ENCODE assay signal across 9 cellular contexts in genomic region chr11:67561971-67562560, GRCh38. TPM values are rescaled to one million over a fixed set of nuclear protein-coding genes. Genes with fewer than 3 reads are reported as not detected.
DNase-seq lines count a peak whose midpoint lies in the region; ATAC-seq, FAIRE-seq and TF ChIP-seq lines count a peak whose summit lies in the region.
"Had no signal": no experiment of that assay in that cellular context is flagged by ENCODE, and none has a peak within 500 bp of the region (broad histone marks: within the 10 kb centered on the region; RNA-seq: fewer than 3 reads in every experiment).

No MANE protein-coding gene starts in this region.

- H3K9ac ChIP-seq in kidney (ENCODE audit: low read length in 2 of 2): peak overlapping the region in 1 of 2 donors; percentile 48

- TF ChIP-seq CTCF in GM12865 (IDR thresholded peaks at IDR 0.05; ENCODE audit: insufficient read depth, low read depth, low read length, missing control alignments) (no peak), kidney (IDR thresholded peaks at IDR 0.05; ENCODE audit: borderline replicate concordance, extremely low read depth, insufficient read depth) (no peak)

- no peak for FAIRE-seq in kidney (lab: Jason Lieb, UNC)

- intact Hi-C loops in kidney (cut with DNase I): no loop called here

- peak overlapping the region; percentile 87 to 88 for H3K27ac ChIP-seq in kidney (ENCODE audit: low read depth in 2 of 2, low read length in 2 of 2)

- H3K4me1 ChIP-seq in kidney (ENCODE audit: control insufficient read depth in 1 of 2, insufficient read depth in 1 of 2, low read depth in 1 of 2, low read length in 2 of 2): peaks cover 11 to 28% of the 10 kb centered on the region in 2 donors

- H3K36me3 ChIP-seq in kidney (ENCODE audit: control insufficient read depth in 1 of 2, insufficient read depth in 2 of 2, low read length in 2 of 2): no peaks in the 10 kb centered on the region

- H3K9me3 ChIP-seq in kidney (ENCODE audit: control insufficient read depth in 1 of 2, low read length in 2 of 2): no peaks in the 10 kb centered on the region

- peak; percentile 50 for ATAC-seq in GM21447 (IDR thresholded peaks at IDR 0.05; ENCODE audit: unreplicated experiment)
- peak; percentile 63 for ATAC-seq in HG03565 (IDR thresholded peaks at IDR 0.05; ENCODE audit: unreplicated experiment)

- DNase-seq in GM12865 (ENCODE audit: low read depth) (peak; percentile 88), kidney (no peak), DMS153 treated with DMSO at 0.1 percent for 48 hours (lab: John Stamatoyannopoulos, UW; ENCODE audit: unreplicated experiment) (no peak), EL (no peak)
- no peak for DNase-seq in activated CD4-positive, CD25-positive, alpha-beta regulatory T cell (lab: John Stamatoyannopoulos, UW)
- no peak for DNase-seq in activated naive CD4-positive, alpha-beta T cell (lab: John Stamatoyannopoulos, UW)

- H3K4me3 ChIP-seq in GM12865 (ENCODE audit: low read depth, low read length) (peak overlapping the region; percentile 19; the same call in 1 of the 2 replicates), kidney (ENCODE audit: low read length in 2 of 2) (peak overlapping the region in 1 of 2 donors; percentile 31)

RNA-seq across cellular contexts. Expression of gene GSTP1, which starts 21.5 kb away (rescaled TPM):
- total RNA-seq in kidney: 800 TPM
- 1,687 TPM for polyA plus RNA-seq in kidney (ENCODE audit: insufficient read depth, low read depth, low replicate concordance)

RNA-seq across cellular contexts. Expression of gene CABP2, which starts 38.8 kb away (rescaled TPM):
- not detected for total RNA-seq in kidney
- not detected for polyA plus RNA-seq in kidney (ENCODE audit: insufficient read depth, low read depth, low replicate concordance)
- total RNA-seq: RPMI7951 had no signal

RNA-seq across cellular contexts. Expression of gene NDUFV1, which starts 44.7 kb away (rescaled TPM):
- total RNA-seq in kidney: 191 TPM
- polyA plus RNA-seq in kidney (ENCODE audit: insufficient read depth, low read depth, low replicate concordance): 395 TPM

RNA-seq across cellular contexts. Expression of gene CDK2AP2, which starts 54.1 kb away (rescaled TPM):
- 98.4 TPM for total RNA-seq in kidney
- 188 TPM for polyA plus RNA-seq in kidney (ENCODE audit: insufficient read depth, low read depth, low replicate concordance)

RNA-seq across cellular contexts. Expression of gene PITPNM1, which starts 56.9 kb away (rescaled TPM):
- total RNA-seq in kidney: 74.7 TPM
- 19.3 TPM for polyA plus RNA-seq in kidney (ENCODE audit: insufficient read depth, low read depth, low replicate concordance)
